1 cellular context compared by ENCODE assay signal in genomic region chr16:4614571-4615388, GRCh38.
TF ChIP-seq lines count a peak whose summit lies in the region.

Gene UBALD1 (minus strand): TSS chr16:4614888. CDS start chr16:4614797, 91 bp downstream.

TF ChIP-seq in HepG2, 621 proteins besides CTCF, POLR2A, EP300 and RAD21 (continued from another document and continues in another):
- TF ChIP-seq ZNF609 (CRISPR knock-in tag; IDR thresholded peaks at IDR 0.05; ENCODE audit: borderline replicate concordance) (peak; percentile 74; the same call in 1 of the 2 replicates), UBTF (CRISPR knock-in tag; IDR thresholded peaks at IDR 0.05) (peak; percentile 70), POGK (CRISPR knock-in tag; conservative IDR thresholded peaks at IDR 0.05) (peak; percentile 55; the same call in 1 of the 2 replicates), KMT2B (CRISPR knock-in tag; IDR thresholded peaks at IDR 0.05) (peak; percentile 57; the same call in 1 of the 2 replicates), MLX (CRISPR knock-in tag; IDR thresholded peaks at IDR 0.05) (peak; percentile 21; the same call in 1 of the 2 replicates), YEATS2 (CRISPR knock-in tag; IDR thresholded peaks at IDR 0.05; ENCODE audit: borderline replicate concordance) (peak; percentile 61; the same call in 1 of the 2 replicates), ZNF841 (CRISPR knock-in tag; IDR thresholded peaks at IDR 0.05; ENCODE audit: borderline replicate concordance) (no peak), DR1 (CRISPR knock-in tag; IDR thresholded peaks at IDR 0.05) (no peak; the same call in 1 of the 2 replicates), ZBTB10 (CRISPR knock-in tag; IDR thresholded peaks at IDR 0.05; ENCODE audit: borderline replicate concordance) (no peak), MIXL1 (CRISPR knock-in tag; IDR thresholded peaks at IDR 0.05) (peak; percentile 54; the same call in 1 of the 2 replicates), SRSF1 (optimal IDR thresholded peaks at IDR 0.05; ENCODE audit: low read depth, low read length) (peak; percentile 19), ZZZ3 (CRISPR knock-in tag; IDR thresholded peaks at IDR 0.05; ENCODE audit: borderline replicate concordance) (peak; percentile 67; the same call in 1 of the 2 replicates), TRAFD1 (CRISPR knock-in tag; IDR thresholded peaks at IDR 0.05; ENCODE audit: borderline replicate concordance) (no peak), ZNF318 (CRISPR knock-in tag; IDR thresholded peaks at IDR 0.05) (peak; percentile 87; the same call in 1 of the 2 replicates), BCLAF1 (IDR thresholded peaks at IDR 0.05) (no peak), HMG20A (CRISPR knock-in tag; IDR thresholded peaks at IDR 0.05; ENCODE audit: borderline replicate concordance) (peak; percentile 20; the same call in 1 of the 2 replicates), ZNF292 (CRISPR knock-in tag; IDR thresholded peaks at IDR 0.05; ENCODE audit: borderline replicate concordance, low read depth) (0 out of 2 replicates have a peak, but pooled peaks have one; percentile 14), SP5 (CRISPR knock-in tag; IDR thresholded peaks at IDR 0.05; ENCODE audit: borderline replicate concordance, low read depth) (peak; percentile 20; the same call in 1 of the 2 replicates), ZNF816 (CRISPR knock-in tag; IDR thresholded peaks at IDR 0.05; ENCODE audit: borderline replicate concordance) (no peak)
